Comparison of ENCODE assay signal across 13 cellular contexts in the genomic region with DNA sequence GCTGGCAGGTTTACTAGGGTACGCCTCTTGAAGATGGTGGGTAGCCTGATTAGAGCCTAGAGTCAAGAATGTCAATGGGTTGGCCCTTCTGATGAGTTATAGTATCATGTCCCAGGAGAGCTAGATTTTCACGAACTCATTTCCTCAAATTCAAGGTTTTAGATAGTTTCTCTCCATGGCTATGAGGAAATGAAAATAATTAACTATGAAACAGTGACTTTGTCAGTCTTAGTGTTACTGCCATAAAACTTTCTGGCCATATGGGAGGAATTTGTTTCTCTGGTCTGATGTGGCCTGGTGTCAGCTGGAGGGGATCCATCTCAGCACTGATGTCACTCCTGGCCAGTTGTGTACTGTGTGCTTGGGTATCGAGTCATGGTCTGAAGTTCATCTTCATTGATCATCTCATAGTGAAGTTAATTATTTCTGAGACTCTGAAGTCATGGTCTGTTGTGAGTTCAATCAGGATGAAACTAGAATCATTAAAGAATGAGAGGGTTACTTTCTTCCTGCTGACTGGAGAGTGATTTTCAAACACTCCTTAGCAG. TPM values are rescaled to one million over a fixed set of nuclear protein-coding genes. Genes with fewer than 3 reads are reported as not detected.
A peak's percentile ranks its signal among the peaks of the same experiment; 100 is the strongest.
DNase-seq lines count a peak whose midpoint lies in the region; ATAC-seq and TF ChIP-seq lines count a peak whose summit lies in the region.
"Had no signal": no experiment of that assay in that cellular context is flagged by ENCODE, and none has a peak within 500 bp of the region (broad histone marks: within the 10 kb centered on the region; RNA-seq: fewer than 3 reads in every experiment).

No MANE protein-coding gene starts in this region.

- DNase-seq in stimulated activated naive CD8-positive, alpha-beta T cell treated with anti-CD3 and anti-CD28 coated beads, Interleukin-15, Interleukin-2, amounts not matched to agents 100 U/mL and 50 U/mL, for 24 hours: no peak
- DNase-seq in stimulated activated naive CD8-positive, alpha-beta T cell treated with anti-CD3 and anti-CD28 coated beads, Interleukin-15, amount 100 ng/mL, for 72 hours: no peak
- DNase-seq in epithelial cell of proximal tubule (ENCODE audit: low read depth) (peak; percentile 94), H7 (no peak), tibial artery (no peak), GOT3 (lab: John Stamatoyannopoulos, UW) (no peak)
- no peak for DNase-seq in stimulated activated CD4-positive, alpha-beta T cell treated with anti-CD3 and anti-CD28 coated beads, Interleukin-1b, Interleukin-23, amount 100 ng/mL, for 48 hours
- DNase-seq: left cardiac atrium, NCI-H345, T-helper 2 cell had no signal

- no peak overlapping the region for H3K27ac Mint-ChIP-seq in stimulated activated naive CD8-positive, alpha-beta T cell treated with anti-CD3 and anti-CD28 coated beads, Interleukin-15, amount 100 ng/mL, for 72 hours
- H3K27ac Mint-ChIP-seq: activated T-helper 1 cell treated with anti-CD3 and anti-CD28 coated beads, Interleukin-12 subunit alpha, Interleukin-12 subunit beta, Interleukin-2, Interleukin-4 antibody, amounts not matched to agents 30 ng/mL and 10 ng/mL and 1 ng/mL, durations not matched to agents 14 hours and 24 hours and 36 hours had no signal

- H3K9me3 Mint-ChIP-seq in stimulated activated naive CD8-positive, alpha-beta T cell treated with anti-CD3 and anti-CD28 coated beads, Interleukin-15, amount 100 ng/mL, for 72 hours: peaks cover 9 to 10% of the 10 kb centered on the region in 2 donors

- TF ChIP-seq CTCF in epithelial cell of proximal tubule (conservative IDR thresholded peaks at IDR 0.05; ENCODE audit: low read depth, low read length) (no peak), tibial artery (IDR thresholded peaks at IDR 0.05) (no peak)

- no peaks in the 10 kb centered on the region for H3K4me1 Mint-ChIP-seq in stimulated activated naive CD8-positive, alpha-beta T cell treated with anti-CD3 and anti-CD28 coated beads, Interleukin-15, amount 100 ng/mL, for 72 hours

- H3K4me3 ChIP-seq in epithelial cell of proximal tubule (ENCODE audit: low read depth, low read length): peak overlapping the region; percentile 1
- no peak overlapping the region for H3K4me3 ChIP-seq in H7 (ENCODE audit: insufficient read depth, low read depth, low read length)
- no peak overlapping the region for H3K4me3 ChIP-seq in tibial artery

- no peak overlapping the region for H3K27ac ChIP-seq in tibial artery
- H3K27ac ChIP-seq: HL-60 had no signal

- intact Hi-C loops in tibial artery (cut with DNase I; ENCODE audit: low total_unique reads): no loop called here

- H3K9me3 ChIP-seq in tibial artery: no peaks in the 10 kb centered on the region

- H3K4me3 Mint-ChIP-seq in stimulated activated naive CD8-positive, alpha-beta T cell treated with anti-CD3 and anti-CD28 coated beads, Interleukin-15, amount 100 ng/mL, for 72 hours: no peak overlapping the region
- H3K4me3 Mint-ChIP-seq: activated T-helper 1 cell treated with anti-CD3 and anti-CD28 coated beads, Interleukin-12 subunit alpha, Interleukin-12 subunit beta, Interleukin-2, Interleukin-4 antibody, amounts not matched to agents 30 ng/mL and 10 ng/mL and 1 ng/mL, durations not matched to agents 14 hours and 24 hours and 36 hours had no signal

- no peaks in the 10 kb centered on the region for H3K36me3 ChIP-seq in H7 (replicated peaks; ENCODE audit: control insufficient read depth, insufficient read depth, low read length)
- H3K36me3 ChIP-seq in tibial artery: no peaks in the 10 kb centered on the region

- no peaks in the 10 kb centered on the region for H3K4me1 ChIP-seq in tibial artery

- H3K27me3 Mint-ChIP-seq in stimulated activated naive CD8-positive, alpha-beta T cell treated with anti-CD3 and anti-CD28 coated beads, Interleukin-15, amount 100 ng/mL, for 72 hours: peaks cover 1% of the 10 kb centered on the region

- H3K27me3 ChIP-seq in H7 (ENCODE audit: control insufficient read depth, insufficient read depth, low read length) (no peaks in the 10 kb centered on the region), tibial artery (no peaks in the 10 kb centered on the region)

- ATAC-seq in stimulated activated naive CD8-positive, alpha-beta T cell treated with anti-CD3 and anti-CD28 coated beads, Interleukin-15, Interleukin-2, amounts not matched to agents 100 U/mL and 50 U/mL, for 24 hours: peak; percentile 40
- no peak for ATAC-seq in stimulated activated naive CD8-positive, alpha-beta T cell treated with anti-CD3 and anti-CD28 coated beads, Interleukin-15, amount 100 ng/mL, for 72 hours
- peak; percentile 85 for ATAC-seq in HG03432 (IDR thresholded peaks at IDR 0.05; ENCODE audit: unreplicated experiment)
- ATAC-seq: left cardiac atrium had no signal

RNA-seq across cellular contexts. Expression of a gene that starts 49.4 kb away (rescaled TPM):
- total RNA-seq in epithelial cell of proximal tubule: 1.2 and 1.8 TPM in 2 replicates
- total RNA-seq in H7 (2014; rRNA removed; shearing (Covaris generic)): 0.90 and 2.6 TPM in 2 replicates
- total RNA-seq: left cardiac atrium had no signal
